Comparison of ENCODE assay signal across 16 cellular contexts in the genomic region with DNA sequence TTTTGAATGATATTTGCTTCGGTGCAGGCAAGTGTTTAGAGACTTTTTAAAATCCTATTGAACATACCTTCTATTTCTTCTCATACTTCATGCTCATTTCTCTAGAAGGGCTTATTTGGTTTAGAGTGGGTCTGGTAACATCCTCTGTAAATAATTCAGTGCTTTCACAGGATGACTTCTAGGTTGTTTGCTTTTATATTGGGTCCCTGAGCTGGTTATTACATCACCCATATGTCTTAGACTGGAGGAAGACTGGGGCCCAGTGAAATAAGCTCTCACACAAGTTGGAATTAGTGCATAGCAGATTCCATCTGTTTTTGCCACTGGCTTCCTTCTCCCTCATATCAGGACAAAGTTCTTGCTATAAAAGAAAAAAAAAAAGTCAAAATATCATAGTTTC. TPM values are rescaled to one million over a fixed set of nuclear protein-coding genes. Genes with fewer than 3 reads are reported as not detected.
A peak's percentile ranks its signal among the peaks of the same experiment; 100 is the strongest.
DNase-seq lines count a peak whose midpoint lies in the region; ATAC-seq lines count a peak whose summit lies in the region.
"Had no signal": no experiment of that assay in that cellular context is flagged by ENCODE, and none has a peak within 500 bp of the region (broad histone marks: within the 10 kb centered on the region; RNA-seq: fewer than 3 reads in every experiment).

No MANE protein-coding gene starts in this region.

- peaks cover 34% of the 10 kb centered on the region for H3K4me1 Mint-ChIP-seq in activated CD8-positive, alpha-beta memory T cell treated with anti-CD3 and anti-CD28 coated beads, Interleukin-2, amount 10 ng/mL, durations not matched to agents 7 days and 5 days
- H3K4me1 Mint-ChIP-seq in activated naive CD8-positive, alpha-beta T cell treated with anti-CD3 and anti-CD28 coated beads for 36 hours, result peaks cover 24% of the 10 kb centered on the region
- H3K4me1 Mint-ChIP-seq in activated naive CD8-positive, alpha-beta T cell treated with anti-CD3 and anti-CD28 coated beads, Interleukin-2, amount 50 U/mL, for 24 hours, result peaks cover 25% of the 10 kb centered on the region
- peaks cover 13% of the 10 kb centered on the region for H3K4me1 Mint-ChIP-seq in activated CD8-positive, alpha-beta T cell treated with anti-CD3 and anti-CD28 coated beads, Interleukin-2, amount 10 ng/mL, durations not matched to agents 7 days and 5 days (ENCODE audit: low read depth)
- H3K4me1 Mint-ChIP-seq in memory B cell, result peaks cover 12% of the 10 kb centered on the region

- POLR2A ChIA-PET in activated CD8-positive, alpha-beta T cell treated with anti-CD3 and anti-CD28 coated beads, Interleukin-2, amount 10 ng/mL, durations not matched to agents 7 days and 5 days (lab: Charles Lee), result interaction anchor here (1.0 kb wide), 1 partner anchor 16 kb away, joined by 3 read pairs; no protein-coding TSS in a partner anchor

- CTCF ChIA-PET in activated CD8-positive, alpha-beta memory T cell treated with anti-CD3 and anti-CD28 coated beads, Interleukin-2, amount 10 ng/mL, durations not matched to agents 7 days and 5 days (lab: Charles Lee), result no interaction called here
- CTCF ChIA-PET in activated CD8-positive, alpha-beta T cell treated with anti-CD3 and anti-CD28 coated beads, Interleukin-2, amount 10 ng/mL, durations not matched to agents 7 days and 5 days (lab: Charles Lee), result interaction anchor here (1.5 kb wide), 2 partner anchors 14 to 36 kb away, joined by 3 to 5 read pairs; no protein-coding TSS in a partner anchor

- H3K27me3 Mint-ChIP-seq in activated CD8-positive, alpha-beta memory T cell treated with anti-CD3 and anti-CD28 coated beads, Interleukin-2, amount 10 ng/mL, durations not matched to agents 7 days and 5 days, result no peaks in the 10 kb centered on the region
- H3K27me3 Mint-ChIP-seq in activated naive CD8-positive, alpha-beta T cell treated with anti-CD3 and anti-CD28 coated beads for 36 hours, result no peaks in the 10 kb centered on the region
- H3K27me3 Mint-ChIP-seq in activated naive CD8-positive, alpha-beta T cell treated with anti-CD3 and anti-CD28 coated beads, Interleukin-2, amount 50 U/mL, for 24 hours, result no peaks in the 10 kb centered on the region
- H3K27me3 Mint-ChIP-seq in activated CD8-positive, alpha-beta T cell treated with anti-CD3 and anti-CD28 coated beads, Interleukin-2, amount 10 ng/mL, durations not matched to agents 7 days and 5 days (ENCODE audit: low read depth), result no peaks in the 10 kb centered on the region
- H3K27me3 Mint-ChIP-seq in memory B cell, result no peaks in the 10 kb centered on the region

- H3K36me3 Mint-ChIP-seq in activated CD8-positive, alpha-beta memory T cell treated with anti-CD3 and anti-CD28 coated beads, Interleukin-2, amount 10 ng/mL, durations not matched to agents 7 days and 5 days, result peaks cover 28% of the 10 kb centered on the region
- H3K36me3 Mint-ChIP-seq in activated naive CD8-positive, alpha-beta T cell treated with anti-CD3 and anti-CD28 coated beads for 36 hours, result peaks cover 11% of the 10 kb centered on the region
- H3K36me3 Mint-ChIP-seq in activated naive CD8-positive, alpha-beta T cell treated with anti-CD3 and anti-CD28 coated beads, Interleukin-2, amount 50 U/mL, for 24 hours (ENCODE audit: low read depth), result peaks cover 27% of the 10 kb centered on the region
- H3K36me3 Mint-ChIP-seq in activated CD8-positive, alpha-beta T cell treated with anti-CD3 and anti-CD28 coated beads, Interleukin-2, amount 10 ng/mL, durations not matched to agents 7 days and 5 days (ENCODE audit: low read depth), result peaks cover 29% of the 10 kb centered on the region
- peaks cover 27% of the 10 kb centered on the region for H3K36me3 Mint-ChIP-seq in memory B cell

- H3K4me3 Mint-ChIP-seq in activated CD8-positive, alpha-beta memory T cell treated with anti-CD3 and anti-CD28 coated beads, Interleukin-2, amount 10 ng/mL, durations not matched to agents 7 days and 5 days, result no peak overlapping the region
- no peak overlapping the region for H3K4me3 Mint-ChIP-seq in activated naive CD8-positive, alpha-beta T cell treated with anti-CD3 and anti-CD28 coated beads for 36 hours
- H3K4me3 Mint-ChIP-seq in activated naive CD8-positive, alpha-beta T cell treated with anti-CD3 and anti-CD28 coated beads, Interleukin-2, amount 50 U/mL, for 24 hours, result no peak overlapping the region
- H3K4me3 Mint-ChIP-seq in activated CD8-positive, alpha-beta T cell treated with anti-CD3 and anti-CD28 coated beads, Interleukin-2, amount 10 ng/mL, durations not matched to agents 7 days and 5 days, result no peak overlapping the region
- H3K4me3 Mint-ChIP-seq in memory B cell, result no peak overlapping the region
- H3K4me3 Mint-ChIP-seq: CD8-positive, alpha-beta T cell had no signal

- no peaks in the 10 kb centered on the region for H3K9me3 Mint-ChIP-seq in activated CD8-positive, alpha-beta memory T cell treated with anti-CD3 and anti-CD28 coated beads, Interleukin-2, amount 10 ng/mL, durations not matched to agents 7 days and 5 days (ENCODE audit: low read depth)
- H3K9me3 Mint-ChIP-seq in activated naive CD8-positive, alpha-beta T cell treated with anti-CD3 and anti-CD28 coated beads for 36 hours, result no peaks in the 10 kb centered on the region
- H3K9me3 Mint-ChIP-seq in activated naive CD8-positive, alpha-beta T cell treated with anti-CD3 and anti-CD28 coated beads, Interleukin-2, amount 50 U/mL, for 24 hours, result no peaks in the 10 kb centered on the region
- H3K9me3 Mint-ChIP-seq in activated CD8-positive, alpha-beta T cell treated with anti-CD3 and anti-CD28 coated beads, Interleukin-2, amount 10 ng/mL, durations not matched to agents 7 days and 5 days (ENCODE audit: insufficient read depth), result no peaks in the 10 kb centered on the region
- H3K9me3 Mint-ChIP-seq in memory B cell, result no peaks in the 10 kb centered on the region
- H3K9me3 Mint-ChIP-seq: CD8-positive, alpha-beta T cell had no signal

- no peak for DNase-seq in activated CD8-positive, alpha-beta memory T cell treated with anti-CD3 and anti-CD28 coated beads, Interleukin-2, amount 10 ng/mL, durations not matched to agents 7 days and 5 days
- DNase-seq in activated CD8-positive, alpha-beta memory T cell treated with anti-CD3 and anti-CD28 coated beads, Interleukin-2, amount 50 U/mL, for 48 hours, result no peak
- no peak for DNase-seq in activated naive CD8-positive, alpha-beta T cell treated with anti-CD3 and anti-CD28 coated beads for 36 hours
- DNase-seq in activated naive CD8-positive, alpha-beta T cell treated with anti-CD3 and anti-CD28 coated beads, Interleukin-2, amount 50 U/mL, for 24 hours, result no peak
- DNase-seq in activated CD8-positive, alpha-beta T cell treated with anti-CD3 and anti-CD28 coated beads, Interleukin-2, amount 10 ng/mL, durations not matched to agents 7 days and 5 days, result no peak
- DNase-seq in memory B cell (ENCODE audit: low spot score in 2 of 2), result no peak
- DNase-seq in retina, result no peak
- DNase-seq: BE2C; CD8-positive, alpha-beta T cell; COR-L47; DMS153; DMS79 treated with DMSO at 0.1 percent for 48 hours; EL; GM23248 had no signal

- peak overlapping the region; percentile 59 for H3K27ac Mint-ChIP-seq in activated CD8-positive, alpha-beta memory T cell treated with anti-CD3 and anti-CD28 coated beads, Interleukin-2, amount 10 ng/mL, durations not matched to agents 7 days and 5 days
- H3K27ac Mint-ChIP-seq in activated naive CD8-positive, alpha-beta T cell treated with anti-CD3 and anti-CD28 coated beads for 36 hours, result peak overlapping the region; percentile 59
- H3K27ac Mint-ChIP-seq in activated naive CD8-positive, alpha-beta T cell treated with anti-CD3 and anti-CD28 coated beads, Interleukin-2, amount 50 U/mL, for 24 hours, result no peak overlapping the region
- H3K27ac Mint-ChIP-seq in activated CD8-positive, alpha-beta T cell treated with anti-CD3 and anti-CD28 coated beads, Interleukin-2, amount 10 ng/mL, durations not matched to agents 7 days and 5 days, result peak overlapping the region; percentile 14
- H3K27ac Mint-ChIP-seq in memory B cell, result peak overlapping the region; percentile 20

- ATAC-seq in activated CD8-positive, alpha-beta memory T cell treated with anti-CD3 and anti-CD28 coated beads, Interleukin-2, amount 10 ng/mL, durations not matched to agents 7 days and 5 days, result no peak
- ATAC-seq in activated naive CD8-positive, alpha-beta T cell treated with anti-CD3 and anti-CD28 coated beads, Interleukin-2, amount 50 U/mL, for 24 hours, result no peak
- ATAC-seq in activated CD8-positive, alpha-beta T cell treated with anti-CD3 and anti-CD28 coated beads, Interleukin-2, amount 10 ng/mL, durations not matched to agents 7 days and 5 days, result no peak
- no peak for ATAC-seq in memory B cell (ENCODE audit: low read depth)
- ATAC-seq: A549; CD8-positive, alpha-beta T cell; HCT116 had no signal

RNA-seq across cellular contexts. Expression of gene SUPV3L1, which starts 6.5 kb away (rescaled TPM):
- 10 to 100 TPM; 46.9 to 59.0 TPM for total RNA-seq in activated CD8-positive, alpha-beta memory T cell treated with anti-CD3 and anti-CD28 coated beads, Interleukin-2, amount 10 ng/mL, durations not matched to agents 7 days and 5 days
- 10 to 100 TPM; 55.6 to 56.6 TPM for total RNA-seq in activated naive CD8-positive, alpha-beta T cell treated with anti-CD3 and anti-CD28 coated beads for 36 hours
- total RNA-seq in activated CD8-positive, alpha-beta T cell treated with anti-CD3 and anti-CD28 coated beads, Interleukin-2, amount 10 ng/mL, durations not matched to agents 7 days and 5 days, result 10 to 100 TPM; 35.5 to 36.8 TPM

RNA-seq across cellular contexts. Expression of gene HKDC1, which starts 33.6 kb away (rescaled TPM):
- 1 to 10 TPM in 1 of 2 experiments, under 1 TPM in 1; 0.61 to 2.7 TPM for total RNA-seq in activated CD8-positive, alpha-beta memory T cell treated with anti-CD3 and anti-CD28 coated beads, Interleukin-2, amount 10 ng/mL, durations not matched to agents 7 days and 5 days
- total RNA-seq in activated naive CD8-positive, alpha-beta T cell treated with anti-CD3 and anti-CD28 coated beads for 36 hours, result under 1 TPM in 1 of 2 experiments, not detected in 1; 0.28 TPM
- 1 to 10 TPM; 1.4 to 1.8 TPM for total RNA-seq in activated CD8-positive, alpha-beta T cell treated with anti-CD3 and anti-CD28 coated beads, Interleukin-2, amount 10 ng/mL, durations not matched to agents 7 days and 5 days
